15 cellular contexts compared by ENCODE assay signal in genomic region chr6:152296648-152297376, GRCh38.
A peak's percentile ranks its signal among the peaks of the same experiment; 100 is the strongest.
DNase-seq lines count a peak whose midpoint lies in the region; ATAC-seq, FAIRE-seq and TF ChIP-seq lines count a peak whose summit lies in the region.
"Had no signal": no experiment of that assay in that cellular context is flagged by ENCODE, and none has a peak within 500 bp of the region (broad histone marks: within the 10 kb centered on the region; RNA-seq: fewer than 3 reads in every experiment).

No MANE protein-coding gene starts in this region.

- H3K36me3 ChIP-seq in OCI-LY7 (ENCODE audit: insufficient read depth, low read length) = peaks cover 48% of the 10 kb centered on the region

- FAIRE-seq in GM12891 (lab: Jason Lieb, UNC) (peak; percentile 5), D721Med (lab: Jason Lieb, UNC) (no peak)

- peaks cover 44% of the 10 kb centered on the region for H3K4me1 ChIP-seq in OCI-LY7 (ENCODE audit: insufficient read depth, low read length, poor library complexity, severe bottlenecking)

- BruUV-seq in OCI-LY7 (replicated peaks; lab: Mats Ljungman, UMichigan) = no TSS peak

- H4K20me1 ChIP-seq in OCI-LY7 (ENCODE audit: insufficient read depth, low read length) = no peaks in the 10 kb centered on the region

- no peak for TF ChIP-seq POLR2A in GM12891 (IDR thresholded peaks at IDR 0.05; ENCODE audit: low read depth, low read length)

- intact Hi-C loops in OCI-LY7 (cut with micrococcal nuclease; ENCODE audit: unreplicated experiment) = no loop called here

- H3K4me2 ChIP-seq in OCI-LY7 (ENCODE audit: low read length) = peak overlapping the region; percentile 97

- TF ChIP-seq CTCF in OCI-LY7 (conservative IDR thresholded peaks at IDR 0.05; ENCODE audit: low read length) (no peak), fibroblast of villous mesenchyme (IDR thresholded peaks at IDR 0.05; ENCODE audit: insufficient read depth, low read depth, low read length) (no peak), D721Med (IDR thresholded peaks at IDR 0.05; ENCODE audit: insufficient read depth, missing control alignments) (no peak)

- no peak overlapping the region for H2AFZ ChIP-seq in OCI-LY7 (ENCODE audit: low read length)

- peaks cover 68% of the 10 kb centered on the region for H3K79me2 ChIP-seq in OCI-LY7 (ENCODE audit: insufficient read depth, low read depth, low read length)

- no peak for DNase-seq in GM12891 (ENCODE audit: insufficient read length, low spot score)
- no peak for DNase-seq in OCI-LY7 (ENCODE audit: low spot score)
- peak; percentile 14 for DNase-seq in fibroblast of villous mesenchyme (ENCODE audit: low read depth)
- DNase-seq in renal cortical epithelial cell (ENCODE audit: low read depth) = peak; percentile 59
- DNase-seq in iPS-NIHi11 (ENCODE audit: low spot score) = no peak
- no peak for DNase-seq in D721Med (ENCODE audit: insufficient read length, low spot score)
- DNase-seq: activated CD4-positive, alpha-beta memory T cell treated with anti-CD3 and anti-CD28 coated beads, Interleukin-2, amount 10 ng/mL, durations not matched to agents 7 days and 5 days; activated gamma-delta T cell treated with Interleukin-2 at 50 U/mL for 16 hours; naive thymus-derived CD4-positive, alpha-beta T cell; NCI-H1930; stimulated activated naive CD4-positive, alpha-beta T cell; T-helper 9 cell had no signal

- peak overlapping the region; percentile 88 for H3K27ac ChIP-seq in OCI-LY7 (ENCODE audit: low read depth, low read length, poor library complexity, severe bottlenecking)

- CTCF ChIA-PET in OCI-LY7 (lab: Charles Lee; ENCODE audit: unreplicated experiment) = no interaction called here

- POLR2A ChIA-PET in OCI-LY7 (lab: Charles Lee) = interaction anchor here (0.5 to 7.9 kb wide), 13 partner anchors 8 to 843 kb away, joined by 3 to 70 read pairs (median 4); no protein-coding TSS in a partner anchor

- no peaks in the 10 kb centered on the region for H3K9me3 ChIP-seq in OCI-LY7 (ENCODE audit: low read length)
- H3K9me3 ChIP-seq: right atrium auricular region had no signal

- no peaks in the 10 kb centered on the region for H3K9me2 ChIP-seq in OCI-LY7 (ENCODE audit: insufficient read depth, low read length)

- H3K4me3 ChIP-seq in OCI-LY7 (ENCODE audit: low read depth, low read length, poor library complexity, severe bottlenecking) = peak overlapping the region; percentile 24
- H3K4me3 ChIP-seq in fibroblast of villous mesenchyme (ENCODE audit: low read depth, low read length) = no peak overlapping the region
- H3K4me3 ChIP-seq: right atrium auricular region had no signal

- ATAC-seq in GM21447 (IDR thresholded peaks at IDR 0.05; ENCODE audit: unreplicated experiment) = no peak
- ATAC-seq: HCT116; naive thymus-derived CD4-positive, alpha-beta T cell had no signal

TF ChIP-seq in GM12891, 5 proteins besides CTCF, POLR2A, EP300 and RAD21:
- no peak for TF ChIP-seq POU2F2 (IDR thresholded peaks at IDR 0.05; ENCODE audit: low read depth, low read length)
- TF ChIP-seq SPI1 (IDR thresholded peaks at IDR 0.05; ENCODE audit: low read depth, low read length) = no peak
- no peak for TF ChIP-seq TAF1 (IDR thresholded peaks at IDR 0.05; ENCODE audit: low read depth, low read length)
- no peak for TF ChIP-seq PAX5 (IDR thresholded peaks at IDR 0.05; ENCODE audit: insufficient read depth, low read length, severe bottlenecking)
- TF ChIP-seq POLR2AphosphoS5 (IDR thresholded peaks at IDR 0.05; ENCODE audit: low read depth, low read length) = no peak

Comparison
In these comparisons a context has a peak if more than half of its experiments do, and no peak if none do; other contexts are left out.
1. DNase-seq: peak in fibroblast of villous mesenchyme (single experiment) and renal cortical epithelial cell (single experiment); none in GM12891 (single experiment), OCI-LY7 (single experiment), iPS-NIHi11 (single experiment) and D721Med (single experiment).